In the genomic region with DNA sequence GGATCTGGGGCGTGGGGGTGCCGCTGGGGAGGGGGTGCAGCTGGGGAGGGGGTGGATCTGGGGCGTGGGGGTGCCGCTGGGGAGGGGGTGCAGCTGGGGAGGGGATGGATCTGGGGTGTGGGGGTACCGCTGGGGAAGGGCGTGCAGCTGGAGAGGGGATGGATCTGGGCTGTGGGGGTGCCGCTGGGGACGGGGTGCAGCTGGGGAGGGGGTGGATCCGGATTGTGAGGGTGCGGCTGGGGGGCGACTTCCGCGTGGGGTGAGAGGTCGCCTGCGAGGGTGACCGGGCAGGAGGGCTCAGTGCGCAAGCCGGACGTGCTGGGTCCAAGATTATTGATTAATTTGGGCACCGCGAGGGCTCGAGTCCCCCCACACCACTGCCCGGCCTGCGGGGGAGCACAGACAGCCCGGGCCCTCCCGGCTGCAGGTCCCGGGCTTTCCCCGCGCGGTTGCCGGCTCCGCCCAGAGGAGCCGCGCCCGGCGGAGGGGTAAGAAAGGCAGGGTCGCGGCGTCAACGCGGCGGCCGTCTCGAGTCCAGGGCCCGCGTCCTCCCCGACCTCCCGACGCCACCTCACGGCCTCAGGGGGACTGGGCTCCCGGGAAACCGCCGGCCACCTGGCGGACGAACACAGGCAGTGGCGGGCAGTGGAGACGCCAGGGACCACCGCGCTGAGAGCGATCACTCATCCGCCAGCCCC, we compare ENCODE assay signal across 1 cellular context.
TF ChIP-seq lines count a peak whose summit lies in the region.

No MANE protein-coding gene starts in this region.

TF ChIP-seq in HepG2, 621 proteins besides CTCF, POLR2A, EP300 and RAD21 (continued from another document and continues in another):
- TF ChIP-seq, protein P1, sequence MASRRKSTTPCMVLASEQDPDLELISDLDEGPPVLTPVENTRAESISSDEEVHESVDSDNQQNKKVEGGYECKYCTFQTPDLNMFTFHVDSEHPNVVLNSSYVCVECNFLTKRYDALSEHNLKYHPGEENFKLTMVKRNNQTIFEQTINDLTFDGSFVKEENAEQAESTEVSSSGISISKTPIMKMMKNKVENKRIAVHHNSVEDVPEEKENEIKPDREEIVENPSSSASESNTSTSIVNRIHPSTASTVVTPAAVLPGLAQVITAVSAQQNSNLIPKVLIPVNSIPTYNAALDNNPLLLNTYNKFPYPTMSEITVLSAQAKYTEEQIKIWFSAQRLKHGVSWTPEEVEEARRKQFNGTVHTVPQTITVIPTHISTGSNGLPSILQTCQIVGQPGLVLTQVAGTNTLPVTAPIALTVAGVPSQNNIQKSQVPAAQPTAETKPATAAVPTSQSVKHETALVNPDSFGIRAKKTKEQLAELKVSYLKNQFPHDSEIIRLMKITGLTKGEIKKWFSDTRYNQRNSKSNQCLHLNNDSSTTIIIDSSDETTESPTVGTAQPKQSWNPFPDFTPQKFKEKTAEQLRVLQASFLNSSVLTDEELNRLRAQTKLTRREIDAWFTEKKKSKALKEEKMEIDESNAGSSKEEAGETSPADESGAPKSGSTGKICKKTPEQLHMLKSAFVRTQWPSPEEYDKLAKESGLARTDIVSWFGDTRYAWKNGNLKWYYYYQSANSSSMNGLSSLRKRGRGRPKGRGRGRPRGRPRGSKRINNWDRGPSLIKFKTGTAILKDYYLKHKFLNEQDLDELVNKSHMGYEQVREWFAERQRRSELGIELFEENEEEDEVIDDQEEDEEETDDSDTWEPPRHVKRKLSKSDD (CRISPR knock-in tag; IDR thresholded peaks at IDR 0.05; ENCODE audit: low read depth) = no peak
- TF ChIP-seq SALL2 (CRISPR knock-in tag; IDR thresholded peaks at IDR 0.05) (0 out of 2 replicates have a peak, but pooled peaks have one; percentile 10), NCOR1 (IDR thresholded peaks at IDR 0.05; ENCODE audit: borderline replicate concordance, low read length) (no peak), ZNF746 (CRISPR knock-in tag; IDR thresholded peaks at IDR 0.05) (no peak), MAZ (IDR thresholded peaks at IDR 0.05; ENCODE audit: borderline replicate concordance, low read depth, low read length) (0 out of 2 replicates have a peak, but pooled peaks have one; percentile 36), MAZ (CRISPR knock-in tag; IDR thresholded peaks at IDR 0.05; ENCODE audit: low read depth) (peak; percentile 77), SMAD9 (CRISPR knock-in tag; IDR thresholded peaks at IDR 0.05) (no peak), ATF7 (IDR thresholded peaks at IDR 0.05) (no peak), ATF7 (CRISPR knock-in tag; IDR thresholded peaks at IDR 0.05) (no peak), SP4 (CRISPR knock-in tag; IDR thresholded peaks at IDR 0.05) (peak; percentile 72), ZNF839 (CRISPR knock-in tag; IDR thresholded peaks at IDR 0.05; ENCODE audit: borderline replicate concordance) (no peak), KLF12 (CRISPR knock-in tag; IDR thresholded peaks at IDR 0.05; ENCODE audit: borderline replicate concordance) (peak; percentile 13; the same call in 1 of the 2 replicates), MAFG (CRISPR knock-in tag; IDR thresholded peaks at IDR 0.05) (no peak), REPIN1 (CRISPR knock-in tag; IDR thresholded peaks at IDR 0.05; ENCODE audit: borderline replicate concordance, low read depth) (no peak), GABPA (IDR thresholded peaks at IDR 0.05; ENCODE audit: low read depth, low read length) (no peak), GABPA (CRISPR knock-in tag; IDR thresholded peaks at IDR 0.05; ENCODE audit: low read depth) (peak; percentile 28; the same call in 1 of the 2 replicates), ZNF367 (CRISPR knock-in tag; IDR thresholded peaks at IDR 0.05; ENCODE audit: borderline replicate concordance) (no peak), ZNF672 (CRISPR knock-in tag; IDR thresholded peaks at IDR 0.05) (no peak), ZNF350 (CRISPR knock-in tag; IDR thresholded peaks at IDR 0.05; ENCODE audit: borderline replicate concordance, low read depth) (no peak), SCMH1 (CRISPR knock-in tag; IDR thresholded peaks at IDR 0.05; ENCODE audit: borderline replicate concordance) (no peak), ZNF33A (CRISPR knock-in tag; IDR thresholded peaks at IDR 0.05; ENCODE audit: borderline replicate concordance) (no peak), SKI (IDR thresholded peaks at IDR 0.05; ENCODE audit: partially characterized antibody) (no peak), ZNF589 (CRISPR knock-in tag; conservative IDR thresholded peaks at IDR 0.05) (no peak), NFE2 (CRISPR knock-in tag; IDR thresholded peaks at IDR 0.05) (no peak), NR2F6 (IDR thresholded peaks at IDR 0.05) (no peak), NR2F6 (CRISPR knock-in tag; IDR thresholded peaks at IDR 0.05) (no peak), MEIS2 (CRISPR knock-in tag; IDR thresholded peaks at IDR 0.05) (no peak), SAFB2 (CRISPR knock-in tag; IDR thresholded peaks at IDR 0.05; ENCODE audit: borderline replicate concordance, low read depth) (no peak), ZNF616 (CRISPR knock-in tag; IDR thresholded peaks at IDR 0.05; ENCODE audit: low read depth) (no peak), SNAI1 (CRISPR knock-in tag; IDR thresholded peaks at IDR 0.05; ENCODE audit: borderline replicate concordance) (no peak), TOPORS (CRISPR knock-in tag; IDR thresholded peaks at IDR 0.05) (no peak), KLF6 (CRISPR knock-in tag; IDR thresholded peaks at IDR 0.05) (no peak), ZBTB1 (CRISPR knock-in tag; IDR thresholded peaks at IDR 0.05; ENCODE audit: borderline replicate concordance) (0 out of 2 replicates have a peak, but pooled peaks have one; percentile 85), ZNF383 (CRISPR knock-in tag; IDR thresholded peaks at IDR 0.05; ENCODE audit: borderline replicate concordance) (no peak), MIER2 (CRISPR knock-in tag; IDR thresholded peaks at IDR 0.05) (no peak), ZNF496 (CRISPR knock-in tag; IDR thresholded peaks at IDR 0.05; ENCODE audit: insufficient replicate concordance) (no peak), ZNF577 (CRISPR knock-in tag; IDR thresholded peaks at IDR 0.05; ENCODE audit: borderline replicate concordance, low read depth) (no peak), HOXA7 (CRISPR knock-in tag; IDR thresholded peaks at IDR 0.05) (no peak), GATA4 (IDR thresholded peaks at IDR 0.05; ENCODE audit: borderline replicate concordance, low read depth) (no peak), ZNF326 (CRISPR knock-in tag; IDR thresholded peaks at IDR 0.05; ENCODE audit: borderline replicate concordance) (no peak), CBX1 (IDR thresholded peaks at IDR 0.05; ENCODE audit: low read depth) (no peak), ARNT (IDR thresholded peaks at IDR 0.05) (no peak)
- TF ChIP-seq, protein P2, sequence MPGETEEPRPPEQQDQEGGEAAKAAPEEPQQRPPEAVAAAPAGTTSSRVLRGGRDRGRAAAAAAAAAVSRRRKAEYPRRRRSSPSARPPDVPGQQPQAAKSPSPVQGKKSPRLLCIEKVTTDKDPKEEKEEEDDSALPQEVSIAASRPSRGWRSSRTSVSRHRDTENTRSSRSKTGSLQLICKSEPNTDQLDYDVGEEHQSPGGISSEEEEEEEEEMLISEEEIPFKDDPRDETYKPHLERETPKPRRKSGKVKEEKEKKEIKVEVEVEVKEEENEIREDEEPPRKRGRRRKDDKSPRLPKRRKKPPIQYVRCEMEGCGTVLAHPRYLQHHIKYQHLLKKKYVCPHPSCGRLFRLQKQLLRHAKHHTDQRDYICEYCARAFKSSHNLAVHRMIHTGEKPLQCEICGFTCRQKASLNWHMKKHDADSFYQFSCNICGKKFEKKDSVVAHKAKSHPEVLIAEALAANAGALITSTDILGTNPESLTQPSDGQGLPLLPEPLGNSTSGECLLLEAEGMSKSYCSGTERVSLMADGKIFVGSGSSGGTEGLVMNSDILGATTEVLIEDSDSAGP (CRISPR knock-in tag; IDR thresholded peaks at IDR 0.05; ENCODE audit: borderline replicate concordance) = 0 out of 2 replicates have a peak, but pooled peaks have one; percentile 18
- TF ChIP-seq, protein P3, sequence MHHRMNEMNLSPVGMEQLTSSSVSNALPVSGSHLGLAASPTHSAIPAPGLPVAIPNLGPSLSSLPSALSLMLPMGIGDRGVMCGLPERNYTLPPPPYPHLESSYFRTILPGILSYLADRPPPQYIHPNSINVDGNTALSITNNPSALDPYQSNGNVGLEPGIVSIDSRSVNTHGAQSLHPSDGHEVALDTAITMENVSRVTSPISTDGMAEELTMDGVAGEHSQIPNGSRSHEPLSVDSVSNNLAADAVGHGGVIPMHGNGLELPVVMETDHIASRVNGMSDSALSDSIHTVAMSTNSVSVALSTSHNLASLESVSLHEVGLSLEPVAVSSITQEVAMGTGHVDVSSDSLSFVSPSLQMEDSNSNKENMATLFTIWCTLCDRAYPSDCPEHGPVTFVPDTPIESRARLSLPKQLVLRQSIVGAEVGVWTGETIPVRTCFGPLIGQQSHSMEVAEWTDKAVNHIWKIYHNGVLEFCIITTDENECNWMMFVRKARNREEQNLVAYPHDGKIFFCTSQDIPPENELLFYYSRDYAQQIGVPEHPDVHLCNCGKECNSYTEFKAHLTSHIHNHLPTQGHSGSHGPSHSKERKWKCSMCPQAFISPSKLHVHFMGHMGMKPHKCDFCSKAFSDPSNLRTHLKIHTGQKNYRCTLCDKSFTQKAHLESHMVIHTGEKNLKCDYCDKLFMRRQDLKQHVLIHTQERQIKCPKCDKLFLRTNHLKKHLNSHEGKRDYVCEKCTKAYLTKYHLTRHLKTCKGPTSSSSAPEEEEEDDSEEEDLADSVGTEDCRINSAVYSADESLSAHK (CRISPR knock-in tag; IDR thresholded peaks at IDR 0.05; ENCODE audit: borderline replicate concordance) = no peak
- TF ChIP-seq, protein P4, sequence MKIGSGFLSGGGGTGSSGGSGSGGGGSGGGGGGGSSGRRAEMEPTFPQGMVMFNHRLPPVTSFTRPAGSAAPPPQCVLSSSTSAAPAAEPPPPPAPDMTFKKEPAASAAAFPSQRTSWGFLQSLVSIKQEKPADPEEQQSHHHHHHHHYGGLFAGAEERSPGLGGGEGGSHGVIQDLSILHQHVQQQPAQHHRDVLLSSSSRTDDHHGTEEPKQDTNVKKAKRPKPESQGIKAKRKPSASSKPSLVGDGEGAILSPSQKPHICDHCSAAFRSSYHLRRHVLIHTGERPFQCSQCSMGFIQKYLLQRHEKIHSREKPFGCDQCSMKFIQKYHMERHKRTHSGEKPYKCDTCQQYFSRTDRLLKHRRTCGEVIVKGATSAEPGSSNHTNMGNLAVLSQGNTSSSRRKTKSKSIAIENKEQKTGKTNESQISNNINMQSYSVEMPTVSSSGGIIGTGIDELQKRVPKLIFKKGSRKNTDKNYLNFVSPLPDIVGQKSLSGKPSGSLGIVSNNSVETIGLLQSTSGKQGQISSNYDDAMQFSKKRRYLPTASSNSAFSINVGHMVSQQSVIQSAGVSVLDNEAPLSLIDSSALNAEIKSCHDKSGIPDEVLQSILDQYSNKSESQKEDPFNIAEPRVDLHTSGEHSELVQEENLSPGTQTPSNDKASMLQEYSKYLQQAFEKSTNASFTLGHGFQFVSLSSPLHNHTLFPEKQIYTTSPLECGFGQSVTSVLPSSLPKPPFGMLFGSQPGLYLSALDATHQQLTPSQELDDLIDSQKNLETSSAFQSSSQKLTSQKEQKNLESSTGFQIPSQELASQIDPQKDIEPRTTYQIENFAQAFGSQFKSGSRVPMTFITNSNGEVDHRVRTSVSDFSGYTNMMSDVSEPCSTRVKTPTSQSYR (CRISPR knock-in tag; IDR thresholded peaks at IDR 0.05; ENCODE audit: borderline replicate concordance) = no peak
- TF ChIP-seq, protein P5, sequence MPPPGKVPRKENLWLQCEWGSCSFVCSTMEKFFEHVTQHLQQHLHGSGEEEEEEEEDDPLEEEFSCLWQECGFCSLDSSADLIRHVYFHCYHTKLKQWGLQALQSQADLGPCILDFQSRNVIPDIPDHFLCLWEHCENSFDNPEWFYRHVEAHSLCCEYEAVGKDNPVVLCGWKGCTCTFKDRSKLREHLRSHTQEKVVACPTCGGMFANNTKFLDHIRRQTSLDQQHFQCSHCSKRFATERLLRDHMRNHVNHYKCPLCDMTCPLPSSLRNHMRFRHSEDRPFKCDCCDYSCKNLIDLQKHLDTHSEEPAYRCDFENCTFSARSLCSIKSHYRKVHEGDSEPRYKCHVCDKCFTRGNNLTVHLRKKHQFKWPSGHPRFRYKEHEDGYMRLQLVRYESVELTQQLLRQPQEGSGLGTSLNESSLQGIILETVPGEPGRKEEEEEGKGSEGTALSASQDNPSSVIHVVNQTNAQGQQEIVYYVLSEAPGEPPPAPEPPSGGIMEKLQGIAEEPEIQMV (CRISPR knock-in tag; IDR thresholded peaks at IDR 0.05; ENCODE audit: low read depth) = no peak
- TF ChIP-seq, protein P6, sequence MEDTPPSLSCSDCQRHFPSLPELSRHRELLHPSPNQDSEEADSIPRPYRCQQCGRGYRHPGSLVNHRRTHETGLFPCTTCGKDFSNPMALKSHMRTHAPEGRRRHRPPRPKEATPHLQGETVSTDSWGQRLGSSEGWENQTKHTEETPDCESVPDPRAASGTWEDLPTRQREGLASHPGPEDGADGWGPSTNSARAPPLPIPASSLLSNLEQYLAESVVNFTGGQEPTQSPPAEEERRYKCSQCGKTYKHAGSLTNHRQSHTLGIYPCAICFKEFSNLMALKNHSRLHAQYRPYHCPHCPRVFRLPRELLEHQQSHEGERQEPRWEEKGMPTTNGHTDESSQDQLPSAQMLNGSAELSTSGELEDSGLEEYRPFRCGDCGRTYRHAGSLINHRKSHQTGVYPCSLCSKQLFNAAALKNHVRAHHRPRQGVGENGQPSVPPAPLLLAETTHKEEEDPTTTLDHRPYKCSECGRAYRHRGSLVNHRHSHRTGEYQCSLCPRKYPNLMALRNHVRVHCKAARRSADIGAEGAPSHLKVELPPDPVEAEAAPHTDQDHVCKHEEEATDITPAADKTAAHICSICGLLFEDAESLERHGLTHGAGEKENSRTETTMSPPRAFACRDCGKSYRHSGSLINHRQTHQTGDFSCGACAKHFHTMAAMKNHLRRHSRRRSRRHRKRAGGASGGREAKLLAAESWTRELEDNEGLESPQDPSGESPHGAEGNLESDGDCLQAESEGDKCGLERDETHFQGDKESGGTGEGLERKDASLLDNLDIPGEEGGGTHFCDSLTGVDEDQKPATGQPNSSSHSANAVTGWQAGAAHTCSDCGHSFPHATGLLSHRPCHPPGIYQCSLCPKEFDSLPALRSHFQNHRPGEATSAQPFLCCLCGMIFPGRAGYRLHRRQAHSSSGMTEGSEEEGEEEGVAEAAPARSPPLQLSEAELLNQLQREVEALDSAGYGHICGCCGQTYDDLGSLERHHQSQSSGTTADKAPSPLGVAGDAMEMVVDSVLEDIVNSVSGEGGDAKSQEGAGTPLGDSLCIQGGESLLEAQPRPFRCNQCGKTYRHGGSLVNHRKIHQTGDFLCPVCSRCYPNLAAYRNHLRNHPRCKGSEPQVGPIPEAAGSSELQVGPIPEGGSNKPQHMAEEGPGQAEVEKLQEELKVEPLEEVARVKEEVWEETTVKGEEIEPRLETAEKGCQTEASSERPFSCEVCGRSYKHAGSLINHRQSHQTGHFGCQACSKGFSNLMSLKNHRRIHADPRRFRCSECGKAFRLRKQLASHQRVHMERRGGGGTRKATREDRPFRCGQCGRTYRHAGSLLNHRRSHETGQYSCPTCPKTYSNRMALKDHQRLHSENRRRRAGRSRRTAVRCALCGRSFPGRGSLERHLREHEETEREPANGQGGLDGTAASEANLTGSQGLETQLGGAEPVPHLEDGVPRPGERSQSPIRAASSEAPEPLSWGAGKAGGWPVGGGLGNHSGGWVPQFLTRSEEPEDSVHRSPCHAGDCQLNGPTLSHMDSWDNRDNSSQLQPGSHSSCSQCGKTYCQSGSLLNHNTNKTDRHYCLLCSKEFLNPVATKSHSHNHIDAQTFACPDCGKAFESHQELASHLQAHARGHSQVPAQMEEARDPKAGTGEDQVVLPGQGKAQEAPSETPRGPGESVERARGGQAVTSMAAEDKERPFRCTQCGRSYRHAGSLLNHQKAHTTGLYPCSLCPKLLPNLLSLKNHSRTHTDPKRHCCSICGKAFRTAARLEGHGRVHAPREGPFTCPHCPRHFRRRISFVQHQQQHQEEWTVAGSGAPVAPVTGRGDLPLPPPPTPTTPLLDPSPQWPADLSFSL (CRISPR knock-in tag; IDR thresholded peaks at IDR 0.05) = no peak
